Comparison of ENCODE assay signal across 18 cellular contexts in genomic region chr18:21359746-21360145, GRCh38.
"Had no signal": no experiment of that assay in that cellular context is flagged by ENCODE, and none has a peak within 500 bp of the region (broad histone marks: within the 10 kb centered on the region; RNA-seq: fewer than 3 reads in every experiment).

No MANE protein-coding gene starts in this region.

- DNase-seq: activated CD4-positive, alpha-beta T cell treated with anti-CD3 and anti-CD28 coated beads, Interleukin-2, amount 10 ng/mL, durations not matched to agents 24 days and 14 days; activated CD8-positive, alpha-beta memory T cell treated with anti-CD3 and anti-CD28 coated beads for 24 hours; activated naive CD4-positive, alpha-beta T cell treated with anti-CD3 and anti-CD28 coated beads, Interleukin-2, amount 10 ng/mL, durations not matched to agents 7 days and 5 days; dermis blood vessel endothelial cell; foreskin fibroblast; heart left ventricle; nephron progenitor cell; stimulated activated CD4-positive, alpha-beta T cell treated with anti-CD3 and anti-CD28 coated beads, Interleukin-4, amount 100 ng/mL, for 24 hours; upper lobe of right lung had no signal

- H3K9me3 ChIP-seq: heart left ventricle, upper lobe of right lung had no signal

- FAIRE-seq: islet of Langerhans had no signal

- H3K36me3 ChIP-seq: heart left ventricle, upper lobe of right lung had no signal

- H3K36me3 Mint-ChIP-seq: activated naive CD4-positive, alpha-beta T cell treated with anti-CD3 and anti-CD28 coated beads, Interleukin-2, amount 10 ng/mL, durations not matched to agents 7 days and 5 days; WTC11 had no signal

- H3K27ac ChIP-seq: heart left ventricle, upper lobe of right lung had no signal

- H3K27ac Mint-ChIP-seq: activated CD4-positive, alpha-beta T cell treated with anti-CD3 and anti-CD28 coated beads, Interleukin-2, amount 10 ng/mL, durations not matched to agents 24 days and 14 days; activated naive CD4-positive, alpha-beta T cell treated with anti-CD3 and anti-CD28 coated beads, Interleukin-2, amount 10 ng/mL, durations not matched to agents 7 days and 5 days; activated T-helper 2 cell treated with anti-CD3 and anti-CD28 coated beads, Interferon-gamma antibody, Interleukin-2, Interleukin-4, amounts not matched to agents 10 μg/mL and 5 μg/mL and 100 μg/mL, durations not matched to agents 14 hours and 24 hours and 36 hours; stimulated activated naive CD8-positive, alpha-beta T cell treated with anti-CD3 and anti-CD28 coated beads, Interleukin-15, Interleukin-2, amounts not matched to agents 100 ng/mL and 50 ng/mL, for 24 hours; T-helper 1 cell treated with Interleukin-12 subunit alpha and Interleukin-12 subunit beta and Interleukin-4 antibody, amounts not matched to agents 30 μg/mL and 1 μg/mL, for 36 hours; WTC11 had no signal

- H3K4me1 ChIP-seq: upper lobe of right lung had no signal

- H3K4me3 ChIP-seq: heart left ventricle, upper lobe of right lung had no signal

- H3K4me1 Mint-ChIP-seq: activated CD4-positive, alpha-beta T cell treated with anti-CD3 and anti-CD28 coated beads, Interleukin-2, amount 10 ng/mL, durations not matched to agents 24 days and 14 days; activated naive CD4-positive, alpha-beta T cell treated with anti-CD3 and anti-CD28 coated beads, Interleukin-2, amount 10 ng/mL, durations not matched to agents 7 days and 5 days; central memory CD8-positive, alpha-beta T cell had no signal

- ATAC-seq: esophagus mucosa, heart left ventricle, left lobe of liver, upper lobe of right lung, WTC11 had no signal

- H3K9me3 Mint-ChIP-seq: activated CD4-positive, alpha-beta T cell treated with anti-CD3 and anti-CD28 coated beads, Interleukin-2, amount 10 ng/mL, durations not matched to agents 24 days and 14 days; activated naive CD4-positive, alpha-beta T cell treated with anti-CD3 and anti-CD28 coated beads, Interleukin-2, amount 10 ng/mL, durations not matched to agents 7 days and 5 days; activated T-helper 2 cell treated with anti-CD3 and anti-CD28 coated beads, Interferon-gamma antibody, Interleukin-2, Interleukin-4, amounts not matched to agents 10 μg/mL and 5 μg/mL and 100 μg/mL, durations not matched to agents 14 hours and 24 hours and 36 hours; stimulated activated naive CD8-positive, alpha-beta T cell treated with anti-CD3 and anti-CD28 coated beads, Interleukin-15, Interleukin-2, amounts not matched to agents 100 ng/mL and 50 ng/mL, for 24 hours; T-helper 1 cell treated with Interleukin-12 subunit alpha and Interleukin-12 subunit beta and Interleukin-4 antibody, amounts not matched to agents 30 μg/mL and 1 μg/mL, for 36 hours; WTC11 had no signal

- H3K27me3 ChIP-seq: heart left ventricle, upper lobe of right lung had no signal

- H3K4me3 Mint-ChIP-seq: activated CD4-positive, alpha-beta T cell treated with anti-CD3 and anti-CD28 coated beads, Interleukin-2, amount 10 ng/mL, durations not matched to agents 24 days and 14 days; activated naive CD4-positive, alpha-beta T cell treated with anti-CD3 and anti-CD28 coated beads, Interleukin-2, amount 10 ng/mL, durations not matched to agents 7 days and 5 days; brain; central memory CD8-positive, alpha-beta T cell; nephron progenitor cell; stimulated activated naive CD8-positive, alpha-beta T cell treated with anti-CD3 and anti-CD28 coated beads, Interleukin-15, Interleukin-2, amounts not matched to agents 100 ng/mL and 50 ng/mL, for 24 hours; T-helper 1 cell treated with Interleukin-12 subunit alpha and Interleukin-12 subunit beta and Interleukin-4 antibody, amounts not matched to agents 30 μg/mL and 1 μg/mL, for 36 hours; WTC11 had no signal
